1 cellular context compared by ENCODE assay signal in genomic region chr12:14920475-14921126, GRCh38.
TF ChIP-seq lines count a peak whose summit lies in the region.

No MANE protein-coding gene starts in this region.

TF ChIP-seq in HepG2, 621 proteins besides CTCF, POLR2A, EP300 and RAD21:
- TF ChIP-seq ZFY (CRISPR knock-in tag; IDR thresholded peaks at IDR 0.05) (no peak), ZNF572 (CRISPR knock-in tag; IDR thresholded peaks at IDR 0.05) (no peak), CBX2 (IDR thresholded peaks at IDR 0.05; ENCODE audit: low read depth, low read length) (no peak), CBX2 (CRISPR knock-in tag; IDR thresholded peaks at IDR 0.05; ENCODE audit: low read depth) (no peak), ZNF556 (CRISPR knock-in tag; IDR thresholded peaks at IDR 0.05; ENCODE audit: borderline replicate concordance) (no peak)
